ENCODE assay signal across 20 cellular contexts in the genomic region with DNA sequence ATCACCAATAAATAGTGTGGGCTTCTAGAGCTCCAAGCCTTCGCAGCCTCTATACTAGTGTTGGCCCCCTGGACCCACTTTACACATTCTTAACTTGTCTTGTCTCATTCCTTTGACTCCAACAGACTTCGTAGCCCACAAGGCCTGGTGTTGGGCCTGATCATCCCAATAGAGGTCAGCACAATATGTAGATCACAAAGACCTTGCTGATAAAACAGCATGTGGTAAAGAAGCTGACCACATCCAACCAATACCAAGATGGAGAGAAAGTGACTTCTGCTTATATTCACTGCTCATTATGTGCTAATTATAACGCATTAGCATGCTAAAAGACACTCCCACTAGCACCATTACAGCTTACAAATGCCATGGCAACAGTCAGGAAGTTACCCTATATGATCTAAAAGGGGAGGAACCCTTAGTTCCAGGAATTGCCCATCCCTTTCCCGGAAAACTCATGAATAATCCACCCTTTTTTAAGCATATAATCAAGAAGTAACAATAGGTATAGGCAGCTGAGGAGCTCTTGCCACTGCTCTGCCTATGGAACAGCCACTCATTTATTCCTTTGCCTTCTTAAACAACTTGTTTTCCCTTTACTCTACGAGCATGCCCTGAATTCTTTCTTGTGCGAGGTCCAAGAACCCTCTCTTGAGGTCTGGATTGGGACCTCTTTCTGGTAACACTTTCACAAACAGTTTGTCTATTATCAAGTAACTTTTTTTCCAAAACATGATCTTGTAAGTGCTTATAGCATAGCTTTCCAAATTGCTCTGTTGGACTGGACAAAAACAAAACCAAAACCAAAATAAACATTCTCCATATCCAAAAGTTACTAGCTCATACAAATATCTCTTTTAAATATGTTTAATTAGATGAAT. TPM values are rescaled to one million over a fixed set of nuclear protein-coding genes. Genes with fewer than 3 reads are reported as not detected.
DNase-seq lines count a peak whose midpoint lies in the region; ATAC-seq and TF ChIP-seq lines count a peak whose summit lies in the region.
"Had no signal": no experiment of that assay in that cellular context is flagged by ENCODE, and none has a peak within 500 bp of the region (broad histone marks: within the 10 kb centered on the region; RNA-seq: fewer than 3 reads in every experiment).

No MANE protein-coding gene starts in this region.

- no peaks in the 10 kb centered on the region for H3K36me3 ChIP-seq in breast epithelium
- H3K36me3 ChIP-seq in tibial artery, result no peaks in the 10 kb centered on the region
- no peaks in the 10 kb centered on the region for H3K36me3 ChIP-seq in MM.1S (replicated peaks; ENCODE audit: insufficient read depth, low read length)
- no peaks in the 10 kb centered on the region for H3K36me3 ChIP-seq in GM23338 (ENCODE audit: insufficient read depth)
- H3K36me3 ChIP-seq: gastroesophageal sphincter, MG63, neutrophil, sigmoid colon, vagina had no signal

- H3K27me3 Mint-ChIP-seq in MCF 10A (ENCODE audit: insufficient read depth, unreplicated experiment) (no peaks in the 10 kb centered on the region), GM23338 (ENCODE audit: insufficient read depth, low read depth, poor library complexity) (no peaks in the 10 kb centered on the region)

- H3K27ac ChIP-seq in breast epithelium (no peak overlapping the region), tibial artery (peak overlapping the region; percentile 45 to 60), MM.1S (ENCODE audit: low read length) (no peak overlapping the region), GM23338 (ENCODE audit: low read depth) (no peak overlapping the region)
- H3K27ac ChIP-seq: gastroesophageal sphincter, neutrophil, sigmoid colon, vagina had no signal

- CTCF ChIA-PET in MCF 10A (lab: Yijun Ruan, JAX), result interaction anchor here (0.5 to 1.1 kb wide), 5 partner anchors 13 to 958 kb away, joined by 3 to 6 read pairs (median 4); no protein-coding TSS in a partner anchor

- H3K4me1 ChIP-seq in breast epithelium (no peaks in the 10 kb centered on the region), tibial artery (peaks cover 0 to 20% (median 6%) of the 10 kb centered on the region in 4 donors), MM.1S (ENCODE audit: low read length) (peaks cover 3% of the 10 kb centered on the region), GM23338 (ENCODE audit: insufficient read depth) (no peaks in the 10 kb centered on the region)
- H3K4me1 ChIP-seq: gastroesophageal sphincter, sigmoid colon had no signal

- BruUV-seq in MCF 10A (replicated peaks; lab: Mats Ljungman, UMichigan), result no TSS peak

- no peak overlapping the region for H3K4me2 ChIP-seq in MM.1S (ENCODE audit: low read depth, low read length)
- H3K4me2 ChIP-seq in GM23338, result no peak overlapping the region

- H3K9me3 Mint-ChIP-seq in MCF 10A (ENCODE audit: unreplicated experiment) (no peaks in the 10 kb centered on the region), GM23338 (no peaks in the 10 kb centered on the region)
- H3K9me3 Mint-ChIP-seq: H9 had no signal

- no peak for TF ChIP-seq POLR2A in breast epithelium (IDR thresholded peaks at IDR 0.05)

- H3K9me2 ChIP-seq in MM.1S (replicated peaks; ENCODE audit: insufficient read depth, low read length), result no peaks in the 10 kb centered on the region
- peaks cover 10% of the 10 kb centered on the region for H3K9me2 ChIP-seq in GM23338 (ENCODE audit: insufficient read depth)

- H3K27ac Mint-ChIP-seq in MCF 10A (ENCODE audit: low read depth, unreplicated experiment) (peak overlapping the region; percentile 22), GM23338 (no peak overlapping the region; the same call in 1 of the 2 replicates)
- H3K27ac Mint-ChIP-seq: H9, T-helper 17 cell had no signal

- POLR2A ChIA-PET in MCF 10A (lab: Yijun Ruan, JAX), result interaction anchor here (0.7 to 1.4 kb wide), 7 partner anchors 13 to 129 kb away, joined by 3 to 4 read pairs (median 3); no protein-coding TSS in a partner anchor

- H3K4me3 ChIP-seq in breast epithelium, result no peak overlapping the region
- no peak overlapping the region for H3K4me3 ChIP-seq in choroid plexus epithelial cell (ENCODE audit: low read depth, low read length)
- no peak overlapping the region for H3K4me3 ChIP-seq in tibial artery
- no peak overlapping the region for H3K4me3 ChIP-seq in MM.1S (ENCODE audit: low read length)
- no peak overlapping the region for H3K4me3 ChIP-seq in GM23338
- H3K4me3 ChIP-seq: gastroesophageal sphincter, MG63, sigmoid colon, vagina had no signal

- H3F3A ChIP-seq in MM.1S (ENCODE audit: insufficient read depth, low read length) (peaks cover 2% of the 10 kb centered on the region; the same call in 1 of the 2 replicates), GM23338 (replicated peaks; ENCODE audit: low read depth) (no peaks in the 10 kb centered on the region)

- no peak for TF ChIP-seq CTCF in MCF 10A (IDR thresholded peaks at IDR 0.05; ENCODE audit: unreplicated experiment)
- no peak for TF ChIP-seq CTCF in breast epithelium (IDR thresholded peaks at IDR 0.05)
- no peak for TF ChIP-seq CTCF in choroid plexus epithelial cell (conservative IDR thresholded peaks at IDR 0.05; ENCODE audit: low read depth, low read length)
- no peak for TF ChIP-seq CTCF in tibial artery (IDR thresholded peaks at IDR 0.05)
- TF ChIP-seq CTCF in MM.1S (IDR thresholded peaks at IDR 0.05; ENCODE audit: low read length), result no peak
- TF ChIP-seq CTCF in GM23338 (conservative IDR thresholded peaks at IDR 0.05; ENCODE audit: low read depth in 2 of 2), result no peak

- H3K4me3 Mint-ChIP-seq in MCF 10A (ENCODE audit: unreplicated experiment) (no peak overlapping the region), GM23338 (no peak overlapping the region)
- H3K4me3 Mint-ChIP-seq: H9, T-helper 17 cell had no signal

- H2AFZ ChIP-seq in MM.1S (ENCODE audit: low read length), result no peak overlapping the region
- H2AFZ ChIP-seq in GM23338, result no peak overlapping the region

- DNase-seq in MCF 10A (ENCODE audit: unreplicated experiment) (peak; percentile 30), breast epithelium (ENCODE audit: low spot score in 2 of 2) (no peak), choroid plexus epithelial cell (ENCODE audit: low read depth) (peak; percentile 23), inferior parietal cortex (ENCODE audit: extremely low spot score) (peak; percentile 18), tibial artery (no peak), NCI-H1436 treated with DMSO at 0.1 percent for 48 hours (lab: John Stamatoyannopoulos, UW) (no peak), MM.1S (no peak), GM23338 (ENCODE audit: low spot score) (no peak)
- DNase-seq: activated CD4-positive, CD25-positive, alpha-beta regulatory T cell treated with anti-CD3 and anti-CD28 coated beads, Interleukin-2, amount 50 U/mL, for 72 hours; activated CD8-positive, alpha-beta memory T cell treated with anti-CD3 and anti-CD28 coated beads, Interleukin-2, amount 50 U/mL, for 48 hours; activated naive CD4-positive, alpha-beta T cell treated with Interleukin-2 at 50 U/mL for 16 hours; effector CD8-positive, alpha-beta T cell; H9; sigmoid colon; stimulated activated CD4-positive, alpha-beta T cell treated with anti-CD3 and anti-CD28 coated beads, Interleukin-4, amount 100 ng/mL, for 1 hour; T-helper 17 cell had no signal

- H3K9me3 ChIP-seq in breast epithelium (no peaks in the 10 kb centered on the region), tibial artery (no peaks in the 10 kb centered on the region), MM.1S (replicated peaks; ENCODE audit: insufficient read depth, low read length) (no peaks in the 10 kb centered on the region)
- H3K9me3 ChIP-seq: gastroesophageal sphincter, MG63, neutrophil, sigmoid colon, vagina had no signal

- H4K20me1 ChIP-seq in MM.1S (ENCODE audit: insufficient read depth, low read length) (no peaks in the 10 kb centered on the region), GM23338 (replicated peaks; ENCODE audit: insufficient read depth) (no peaks in the 10 kb centered on the region)

- H3K79me2 ChIP-seq in MM.1S (ENCODE audit: low read length), result no peaks in the 10 kb centered on the region
- H3K79me2 ChIP-seq in GM23338 (replicated peaks; ENCODE audit: insufficient read depth), result no peaks in the 10 kb centered on the region

- H3K9ac ChIP-seq in MM.1S (ENCODE audit: low read length), result no peak overlapping the region

- no peak for ATAC-seq in GM23338
- ATAC-seq: gastroesophageal sphincter, T-helper 17 cell had no signal

- intact Hi-C loops in MCF 10A (cut with micrococcal nuclease) (no loop called here), breast epithelium (cut with DNase I; ENCODE audit: low total_unique reads) (no loop called here), tibial artery (cut with DNase I; ENCODE audit: low total_unique reads) (no loop called here)

- peaks cover 16% of the 10 kb centered on the region for H3K4me1 Mint-ChIP-seq in MCF 10A (ENCODE audit: insufficient read depth, unreplicated experiment)
- H3K4me1 Mint-ChIP-seq in GM23338, result no peaks in the 10 kb centered on the region
- H3K4me1 Mint-ChIP-seq: H9 had no signal

- H3K27me3 ChIP-seq in breast epithelium (no peaks in the 10 kb centered on the region), tibial artery (no peaks in the 10 kb centered on the region), MM.1S (replicated peaks; ENCODE audit: insufficient read depth, low read length) (no peaks in the 10 kb centered on the region), GM23338 (ENCODE audit: insufficient read depth) (no peaks in the 10 kb centered on the region)
- H3K27me3 ChIP-seq: gastroesophageal sphincter, MG63, neutrophil, sigmoid colon, vagina had no signal

- H3K36me3 Mint-ChIP-seq in MCF 10A (ENCODE audit: insufficient read depth, unreplicated experiment), result peaks cover 5% of the 10 kb centered on the region
- H3K36me3 Mint-ChIP-seq in GM23338 (ENCODE audit: low read depth), result no peaks in the 10 kb centered on the region

TF ChIP-seq in GM23338, 12 proteins besides CTCF, POLR2A, EP300 and RAD21 (continues in another document):
- TF ChIP-seq EZH2 (IDR thresholded peaks at IDR 0.05; ENCODE audit: low read depth, unreplicated experiment), result no peak
- no peak for TF ChIP-seq POLR2AphosphoS5 (IDR thresholded peaks at IDR 0.05; ENCODE audit: low read depth)
- TF ChIP-seq ZNF331 (CRISPR knock-in tag; IDR thresholded peaks at IDR 0.05; ENCODE audit: low read depth), result no peak
- TF ChIP-seq STAT1 (IDR thresholded peaks at IDR 0.05; ENCODE audit: unreplicated experiment), result no peak
- no peak for TF ChIP-seq ETS1 (IDR thresholded peaks at IDR 0.05)
- TF ChIP-seq JUNB (IDR thresholded peaks at IDR 0.05; ENCODE audit: unreplicated experiment), result no peak

RNA-seq across cellular contexts. Expression of gene ECHDC1, which starts 54.6 kb away (rescaled TPM):
- 60.4 and 70.7 TPM in 2 replicates for total RNA-seq in MCF 10A (2022)
- 10 to 100 TPM; 56.7 to 93.7 (median 82.2) TPM for total RNA-seq in breast epithelium
- 65.8 and 77.1 TPM in 2 replicates for total RNA-seq in GM23338 (2014; rRNA removed; shearing (Covaris generic))
- polyA plus RNA-seq in GM23338 (2016; fragmentation: Nextera tagmentation; extraction: Ambion mirVana), result 74.9 and 98.4 TPM in 2 replicates

Comparison
In these comparisons a context has a peak if more than half of its experiments do, and no peak if none do; other contexts are left out.
1. DNase-seq: peak in MCF 10A (single experiment), choroid plexus epithelial cell (single experiment) and inferior parietal cortex (single experiment); none in breast epithelium (0 of 2), tibial artery (0 of 2), NCI-H1436 treated with DMSO at 0.1 percent for 48 hours (single experiment), MM.1S (single experiment) and GM23338 (single experiment).
2. H3K27ac ChIP-seq: peak in tibial artery (2 of 2); none in breast epithelium (0 of 2), MM.1S (single experiment) and GM23338 (single experiment).